10 cellular contexts compared by ENCODE assay signal in genomic region chr6:167706313-167707109, GRCh38.
A peak's percentile ranks its signal among the peaks of the same experiment; 100 is the strongest.
DNase-seq lines count a peak whose midpoint lies in the region; ATAC-seq, FAIRE-seq and TF ChIP-seq lines count a peak whose summit lies in the region.
"Had no signal": no experiment of that assay in that cellular context is flagged by ENCODE, and none has a peak within 500 bp of the region (broad histone marks: within the 10 kb centered on the region; RNA-seq: fewer than 3 reads in every experiment).

No MANE protein-coding gene starts in this region.

- H3K79me2 ChIP-seq in H9 (ENCODE audit: insufficient read depth, low read length) (no peaks in the 10 kb centered on the region), neural progenitor cell (ENCODE audit: low read depth) (no peaks in the 10 kb centered on the region)

- H3K27ac Mint-ChIP-seq in activated CD8-positive, alpha-beta T cell treated with anti-CD3 and anti-CD28 coated beads, Interleukin-2, amount 10 ng/mL, durations not matched to agents 7 days and 5 days, result peak overlapping the region; percentile 74
- H3K27ac Mint-ChIP-seq in H9, result no peak overlapping the region
- no peak overlapping the region for H3K27ac Mint-ChIP-seq in neural progenitor cell

- H3K4me1 ChIP-seq in neuronal stem cell (ENCODE audit: control insufficient read depth in 2 of 2, insufficient read depth in 1 of 2, low read depth in 1 of 2, low read length in 2 of 2) (peaks cover 3 to 10% of the 10 kb centered on the region in 2 donors), H9 (ENCODE audit: insufficient read depth, low read length) (no peaks in the 10 kb centered on the region), neural progenitor cell (no peaks in the 10 kb centered on the region)

- H2AFZ ChIP-seq in neuronal stem cell (ENCODE audit: low read length) (no peak overlapping the region), H9 (ENCODE audit: low read length) (no peak overlapping the region), neural progenitor cell (replicated peaks) (no peak overlapping the region)

- no CpG with 5 or more reads among the region's 28 CpGs for WGBS in neuronal stem cell (ENCODE audit: extremely low coverage in 2 of 2, insufficient read length in 2 of 2, insufficient replicate concordance in 1 of 2), 2 donors
- WGBS in H9 (ENCODE audit: extremely low coverage, insufficient read length, low lambda C conversion rate), result no CpG with 5 or more reads among the region's 28 CpGs

- H3K23me2 ChIP-seq in H9 (ENCODE audit: insufficient read length, low read depth, low read length, poor library complexity, severe bottlenecking), result no peaks in the 10 kb centered on the region

- H3K27me3 ChIP-seq in neuronal stem cell (ENCODE audit: control insufficient read depth in 3 of 3, insufficient read depth in 3 of 3, low read depth in 1 of 3, low read length in 3 of 3) (no peaks in the 10 kb centered on the region), H9 (ENCODE audit: insufficient read depth, low read length) (no peaks in the 10 kb centered on the region), neural progenitor cell (no peaks in the 10 kb centered on the region)
- H3K27me3 ChIP-seq: Peyer's patch had no signal

- POLR2A ChIA-PET in activated CD8-positive, alpha-beta T cell treated with anti-CD3 and anti-CD28 coated beads, Interleukin-2, amount 10 ng/mL, durations not matched to agents 7 days and 5 days (lab: Charles Lee), result no interaction called here

- H3K4me1 Mint-ChIP-seq in activated CD8-positive, alpha-beta T cell treated with anti-CD3 and anti-CD28 coated beads, Interleukin-2, amount 10 ng/mL, durations not matched to agents 7 days and 5 days (ENCODE audit: low read depth), result peaks cover 26% of the 10 kb centered on the region
- H3K4me1 Mint-ChIP-seq in H9 (peaks cover 6 to 9% of the 10 kb centered on the region in 2 experiments), neural progenitor cell (peaks cover 30% of the 10 kb centered on the region)

- no peaks in the 10 kb centered on the region for H3F3A ChIP-seq in neural progenitor cell (ENCODE audit: low read depth)

- CTCF ChIA-PET in activated CD8-positive, alpha-beta T cell treated with anti-CD3 and anti-CD28 coated beads, Interleukin-2, amount 10 ng/mL, durations not matched to agents 7 days and 5 days (lab: Charles Lee), result no interaction called here

- H4K8ac ChIP-seq in neuronal stem cell (ENCODE audit: low read depth, low read length), result peak overlapping the region; percentile 87
- H4K8ac ChIP-seq in H9 (replicated peaks; ENCODE audit: insufficient read length, low read depth, low read length), result no peak overlapping the region

- no peak overlapping the region for H3K56ac ChIP-seq in H9 (ENCODE audit: insufficient read length, low read depth, low read length)

- H3K27me3 Mint-ChIP-seq in activated CD8-positive, alpha-beta T cell treated with anti-CD3 and anti-CD28 coated beads, Interleukin-2, amount 10 ng/mL, durations not matched to agents 7 days and 5 days (ENCODE audit: low read depth), result peaks cover 70% of the 10 kb centered on the region
- H3K27me3 Mint-ChIP-seq in H9 (ENCODE audit: low read depth) (no peaks in the 10 kb centered on the region; the same call in 1 of the 2 replicates), neural progenitor cell (ENCODE audit: insufficient read depth, low read depth) (peaks cover 9% of the 10 kb centered on the region)

- DNase-seq in SIG-M5 treated with dmso at 0.1 percent for 504 hours (lab: John Stamatoyannopoulos, UW; ENCODE audit: unreplicated experiment) (peak; percentile 53), SIG-M5 (lab: John Stamatoyannopoulos, UW) (no peak), neuronal stem cell (ENCODE audit: low spot score) (no peak), H9 (no peak), neural progenitor cell (ENCODE audit: low spot score) (no peak), D721Med (ENCODE audit: insufficient read length, low spot score) (no peak)
- DNase-seq in activated CD8-positive, alpha-beta T cell treated with anti-CD3 and anti-CD28 coated beads, Interleukin-2, amount 10 ng/mL, durations not matched to agents 7 days and 5 days, result peak; percentile 83

- H3K18ac ChIP-seq in neuronal stem cell (ENCODE audit: low read length) (peak overlapping the region; percentile 91), H9 (ENCODE audit: insufficient read length, low read depth, low read length) (no peak overlapping the region)

- H4K20me1 ChIP-seq in H9 (ENCODE audit: control insufficient read depth, insufficient read depth, insufficient read length), result no peaks in the 10 kb centered on the region
- H4K20me1 ChIP-seq in neural progenitor cell (ENCODE audit: low read depth), result no peaks in the 10 kb centered on the region

- H3K4ac ChIP-seq in neuronal stem cell (ENCODE audit: low read length), result no peak overlapping the region
- no peak overlapping the region for H3K4ac ChIP-seq in H9 (ENCODE audit: low read depth, low read length)

- H3K9ac ChIP-seq in neuronal stem cell (ENCODE audit: low read depth, low read length, poor library complexity) (no peak overlapping the region), H9 (ENCODE audit: extremely low read depth, insufficient read length, low read length) (no peak overlapping the region), neural progenitor cell (no peak overlapping the region)

- H2BK20ac ChIP-seq in H9 (ENCODE audit: low read depth, low read length, poor library complexity, severe bottlenecking), result no peak overlapping the region

- H3T11ph ChIP-seq in H9 (ENCODE audit: low read length), result no peak overlapping the region

- H3K36me3 Mint-ChIP-seq in activated CD8-positive, alpha-beta T cell treated with anti-CD3 and anti-CD28 coated beads, Interleukin-2, amount 10 ng/mL, durations not matched to agents 7 days and 5 days (ENCODE audit: low read depth), result no peaks in the 10 kb centered on the region
- no peaks in the 10 kb centered on the region for H3K36me3 Mint-ChIP-seq in H9 (ENCODE audit: insufficient read depth in 1 of 3, low read depth in 3 of 3)
- H3K36me3 Mint-ChIP-seq in neural progenitor cell, result no peaks in the 10 kb centered on the region

- H3K23ac ChIP-seq in neuronal stem cell (ENCODE audit: low read depth, low read length, poor library complexity), result no peak overlapping the region
- H3K23ac ChIP-seq in H9 (ENCODE audit: insufficient read length, low read depth, low read length), result no peak overlapping the region

- TF ChIP-seq CTCF in H9 (conservative IDR thresholded peaks at IDR 0.05), result no peak
- no peak for TF ChIP-seq CTCF in neural progenitor cell (IDR thresholded peaks at IDR 0.05)
- no peak for TF ChIP-seq CTCF in D721Med (IDR thresholded peaks at IDR 0.05; ENCODE audit: insufficient read depth, missing control alignments)

- no peaks in the 10 kb centered on the region for H3K79me1 ChIP-seq in neuronal stem cell (ENCODE audit: low read depth, low read length)
- H3K79me1 ChIP-seq in H9 (ENCODE audit: insufficient read depth, low read depth, low read length, poor library complexity, severe bottlenecking), result no peaks in the 10 kb centered on the region

- H4K91ac ChIP-seq in neuronal stem cell (ENCODE audit: low read depth, low read length, poor library complexity) (no peak overlapping the region), H9 (ENCODE audit: insufficient read length, low read depth, low read length) (no peak overlapping the region)

- H3K9me3 ChIP-seq in neuronal stem cell (replicated peaks in 1 of 2; ENCODE audit: control insufficient read depth in 2 of 2, insufficient read depth in 1 of 2, low read depth in 1 of 2, low read length in 2 of 2) (peaks cover 0 to 1% of the 10 kb centered on the region in 2 donors), H9 (ENCODE audit: control insufficient read depth, low read depth, low read length) (no peaks in the 10 kb centered on the region), neural progenitor cell (ENCODE audit: low read depth) (no peaks in the 10 kb centered on the region)
- H3K9me3 ChIP-seq: Peyer's patch had no signal

- no peak overlapping the region for H2BK120ac ChIP-seq in neuronal stem cell (ENCODE audit: low read depth, low read length)
- H2BK120ac ChIP-seq in H9 (ENCODE audit: low read depth, low read length, poor library complexity, severe bottlenecking), result no peak overlapping the region

- H2AK5ac ChIP-seq in neuronal stem cell (ENCODE audit: low read depth, low read length) (peak overlapping the region; percentile 53), H9 (ENCODE audit: insufficient read length, low read length) (no peak overlapping the region)

- H4K5ac ChIP-seq in H9 (ENCODE audit: insufficient read length, low read depth, low read length), result no peak overlapping the region

- ATAC-seq in HG03565 (IDR thresholded peaks at IDR 0.05; ENCODE audit: unreplicated experiment), result peak; percentile 94
- ATAC-seq in activated CD8-positive, alpha-beta T cell treated with anti-CD3 and anti-CD28 coated beads, Interleukin-2, amount 10 ng/mL, durations not matched to agents 7 days and 5 days, result peak; percentile 94

- H3K4me3 Mint-ChIP-seq in activated CD8-positive, alpha-beta T cell treated with anti-CD3 and anti-CD28 coated beads, Interleukin-2, amount 10 ng/mL, durations not matched to agents 7 days and 5 days, result peak overlapping the region; percentile 55
- H3K4me3 Mint-ChIP-seq in H9, result no peak overlapping the region
- H3K4me3 Mint-ChIP-seq in neural progenitor cell, result no peak overlapping the region

- H2BK15ac ChIP-seq in neuronal stem cell (ENCODE audit: low read length) (peak overlapping the region; percentile 60), H9 (ENCODE audit: low read depth, low read length) (no peak overlapping the region)

- FAIRE-seq in D721Med (lab: Jason Lieb, UNC), result no peak
- FAIRE-seq: A204.1 had no signal

- H3K4me2 ChIP-seq in neuronal stem cell (ENCODE audit: insufficient read depth, low read length, poor library complexity, severe bottlenecking), result no peak overlapping the region
- no peak overlapping the region for H3K4me2 ChIP-seq in H9 (ENCODE audit: insufficient read depth, insufficient read length, low read length)
- no peak overlapping the region for H3K4me2 ChIP-seq in neural progenitor cell

- H2BK12ac ChIP-seq in neuronal stem cell (ENCODE audit: low read length), result no peak overlapping the region
- H2BK12ac ChIP-seq in H9 (ENCODE audit: insufficient read length, low read depth, low read length), result no peak overlapping the region

- H3K14ac ChIP-seq in neuronal stem cell (ENCODE audit: low read length), result peak overlapping the region; percentile 10
- no peak overlapping the region; the same call in 1 of the 2 replicates for H3K14ac ChIP-seq in H9 (ENCODE audit: insufficient read depth, low read length)

- H2BK5ac ChIP-seq in neuronal stem cell (ENCODE audit: low read length) (peak overlapping the region; percentile 89), H9 (ENCODE audit: insufficient read length, low read length) (no peak overlapping the region)

- H3K27ac ChIP-seq in neuronal stem cell (replicated peaks; ENCODE audit: low read length), result no peak overlapping the region
- H3K27ac ChIP-seq in H9 (ENCODE audit: insufficient read length, low read depth, low read length), result no peak overlapping the region
- no peak overlapping the region for H3K27ac ChIP-seq in neural progenitor cell
- H3K27ac ChIP-seq: Peyer's patch had no signal

- H3K36me3 ChIP-seq in neuronal stem cell (replicated peaks in 1 of 2; ENCODE audit: control insufficient read depth in 2 of 2, insufficient read depth in 2 of 2, low read length in 2 of 2) (no peaks in the 10 kb centered on the region), neural progenitor cell (no peaks in the 10 kb centered on the region)
- H3K36me3 ChIP-seq: Peyer's patch had no signal

- H3K4me3 ChIP-seq in neuronal stem cell (ENCODE audit: low read length in 2 of 2), result no peak overlapping the region
- no peak overlapping the region for H3K4me3 ChIP-seq in neural progenitor cell
- H3K4me3 ChIP-seq: Peyer's patch had no signal

- H3K9me3 Mint-ChIP-seq in activated CD8-positive, alpha-beta T cell treated with anti-CD3 and anti-CD28 coated beads, Interleukin-2, amount 10 ng/mL, durations not matched to agents 7 days and 5 days (ENCODE audit: insufficient read depth), result no peaks in the 10 kb centered on the region
- H3K9me3 Mint-ChIP-seq in H9 (no peaks in the 10 kb centered on the region), neural progenitor cell (peaks cover 3% of the 10 kb centered on the region)

Comparison
In these comparisons a context has a peak if more than half of its experiments do, and no peak if none do; other contexts are left out.
1. DNase-seq: peak in SIG-M5 treated with dmso at 0.1 percent for 504 hours (single experiment) and activated CD8-positive, alpha-beta T cell treated with anti-CD3 and anti-CD28 coated beads, Interleukin-2, amount 10 ng/mL, durations not matched to agents 7 days and 5 days (single experiment); none in SIG-M5 (single experiment), neuronal stem cell (single experiment), H9 (single experiment), neural progenitor cell (single experiment) and D721Med (single experiment).